ENCODE assay signal across 8 cellular contexts in the genomic region with DNA sequence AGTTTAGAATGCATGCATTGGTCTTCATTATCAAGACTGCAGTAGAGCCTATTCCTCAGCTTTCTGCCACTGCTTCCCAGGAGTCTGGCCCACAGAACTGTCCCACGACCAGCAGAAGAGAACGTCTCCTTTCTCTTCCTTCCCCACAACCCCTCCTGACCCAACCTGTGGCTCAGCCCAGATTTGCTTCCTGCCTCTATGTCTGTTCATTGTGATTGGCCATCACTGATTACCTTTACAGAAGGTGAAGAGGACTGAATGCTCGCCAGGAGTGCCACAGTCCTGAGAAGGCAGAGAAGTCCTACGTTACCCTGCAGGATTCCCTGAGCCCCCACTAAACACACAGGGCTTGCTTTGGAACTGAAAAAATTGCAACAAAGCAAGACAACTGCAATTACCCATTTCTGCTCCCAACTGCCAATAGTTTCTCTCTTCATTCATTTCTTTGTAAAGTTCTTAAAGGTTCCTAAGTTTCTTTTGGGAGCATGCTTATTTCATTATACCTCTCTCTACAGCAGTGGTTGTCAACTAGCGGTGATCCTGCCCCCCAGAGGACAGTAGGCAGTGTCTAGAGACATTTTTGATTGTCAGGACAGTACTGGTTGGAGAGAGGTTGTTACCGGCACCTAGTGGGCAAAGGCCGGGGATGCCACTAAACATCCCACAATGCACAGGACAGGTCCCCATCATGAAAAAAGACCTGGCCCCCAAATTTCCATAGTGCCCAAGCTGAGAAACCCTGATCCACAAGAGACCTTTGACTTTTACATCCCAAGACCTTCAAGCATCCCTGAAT. TPM values are rescaled to one million over a fixed set of nuclear protein-coding genes. Genes with fewer than 3 reads are reported as not detected.
DNase-seq lines count a peak whose midpoint lies in the region; ATAC-seq and TF ChIP-seq lines count a peak whose summit lies in the region.

No MANE protein-coding gene starts in this region.

- peak; percentile 91 for TF ChIP-seq CTCF in WERI-Rb-1 (IDR thresholded peaks at IDR 0.05; ENCODE audit: low read depth, low read length)

- H3K36me3 ChIP-seq in WERI-Rb-1: peaks cover 63% of the 10 kb centered on the region

- no peak overlapping the region for H3K27ac ChIP-seq in WERI-Rb-1
- H3K27ac ChIP-seq in layer of hippocampus (ENCODE audit: low read depth, low read length): peak overlapping the region; percentile 13

- no peak overlapping the region for H3K4me3 ChIP-seq in WERI-Rb-1 (ENCODE audit: low read depth, low read length)

- ATAC-seq in HG02623 (IDR thresholded peaks at IDR 0.05; ENCODE audit: unreplicated experiment): no peak

- H3K27me3 ChIP-seq in WERI-Rb-1 (ENCODE audit: insufficient read depth, low read depth, severe bottlenecking) (no peaks in the 10 kb centered on the region), layer of hippocampus (ENCODE audit: control insufficient read depth, insufficient read depth, low read length) (no peaks in the 10 kb centered on the region)

- no peaks in the 10 kb centered on the region for H3K9me3 ChIP-seq in WERI-Rb-1 (ENCODE audit: severe bottlenecking)

- DNase-seq in Daoy (ENCODE audit: low read depth) (peak; percentile 39), KG1 (lab: John Stamatoyannopoulos, UW) (peak; percentile 31), WERI-Rb-1 (peak; percentile 82), NCI-H146 (lab: John Stamatoyannopoulos, UW) (no peak), DMS79 (lab: John Stamatoyannopoulos, UW) (no peak), NCI-H748 treated with DMSO at 0.1 percent for 48 hours (lab: John Stamatoyannopoulos, UW) (no peak)

RNA-seq across cellular contexts. Expression of a gene that starts 4.5 kb away (rescaled TPM):
- total RNA-seq in Daoy (2014; rRNA removed; shearing (Covaris generic)): 30.0 and 31.1 TPM in 2 replicates

RNA-seq across cellular contexts. Expression of a gene that starts 32.2 kb away (rescaled TPM):
- 38.1 and 44.8 TPM in 2 replicates for total RNA-seq in Daoy (2014; rRNA removed; shearing (Covaris generic))

RNA-seq across cellular contexts. Expression of a gene that starts 43.6 kb away (rescaled TPM):
- total RNA-seq in Daoy (2014; rRNA removed; shearing (Covaris generic)): not detected in 2 replicates

Comparison
In these comparisons a context has a peak if more than half of its experiments do, and no peak if none do; other contexts are left out.
1. DNase-seq: peak in Daoy (single experiment), KG1 (single experiment) and WERI-Rb-1 (single experiment); none in NCI-H146 (single experiment), DMS79 (single experiment) and NCI-H748 treated with DMSO at 0.1 percent for 48 hours (single experiment).